In genomic region chr7:88230646-88231045, GRCh38 we compare ENCODE assay signal across 31 cellular contexts.
"Had no signal": no experiment of that assay in that cellular context is flagged by ENCODE, and none has a peak within 500 bp of the region (broad histone marks: within the 10 kb centered on the region; RNA-seq: fewer than 3 reads in every experiment).

No MANE protein-coding gene starts in this region.

- H3K27me3 Mint-ChIP-seq: brain; dendritic cell treated with granulocyte-macrophage colony-stimulating factor and Interleukin-4, amounts not matched to agents 40 ng/mL and 50 ng/mL, for 4 days had no signal

- H3K9me3 ChIP-seq: breast epithelium had no signal

- H3K4me3 ChIP-seq: ascending aorta, breast epithelium, cardiac muscle cell, coronary artery, dorsolateral prefrontal cortex had no signal

- ATAC-seq: activated naive CD4-positive, alpha-beta T cell treated with anti-CD3 and anti-CD28 coated beads, Interleukin-2, amount 50 U/mL, for 72 hours; activated T-cell treated with anti-CD3 and anti-CD28 coated beads, Interleukin-2, amount 50 U/mL, for 72 hours; esophagus mucosa; WTC11 had no signal

- FAIRE-seq: frontal cortex had no signal

- DNase-seq: activated CD4-positive, alpha-beta memory T cell treated with anti-CD3 and anti-CD28 coated beads, Interleukin-2, amount 10 ng/mL, durations not matched to agents 7 days and 5 days; activated CD4-positive, alpha-beta T cell treated with anti-CD3 and anti-CD28 coated beads for 1 hour; activated CD4-positive, alpha-beta T cell treated with anti-CD3 and anti-CD28 coated beads for 4 hours; activated CD4-positive, alpha-beta T cell treated with anti-CD3 and anti-CD28 coated beads, Interleukin-2, amount 10 ng/mL, durations not matched to agents 7 days and 5 days; activated CD4-positive, alpha-beta T cell treated with anti-CD3 and anti-CD28 coated beads, Interleukin-2, amount 50 U/mL, for 4 hours; activated CD8-positive, alpha-beta memory T cell treated with anti-CD3 and anti-CD28 coated beads, Interleukin-2, amount 50 U/mL, for 48 hours; activated gamma-delta T cell; activated naive CD4-positive, alpha-beta T cell; activated naive CD4-positive, alpha-beta T cell treated with anti-CD3 and anti-CD28 coated beads, Interleukin-2, amount 10 ng/mL, durations not matched to agents 7 days and 5 days; activated naive CD8-positive, alpha-beta T cell treated with anti-CD3 and anti-CD28 coated beads, Interleukin-2, amount 10 ng/mL, durations not matched to agents 7 days and 5 days; activated T-cell treated with anti-CD3 and anti-CD28 coated beads for 4 hours; activated T-cell treated with anti-CD3 and anti-CD28 coated beads, Interleukin-2, amount 50 U/mL, for 24 hours; activated T-cell treated with anti-CD3 and anti-CD28 coated beads, Interleukin-2, amount 50 U/mL, for 72 hours; central memory CD4-positive, alpha-beta T cell; cerebellar nuclear complex; dorsolateral prefrontal cortex; effector memory CD4-positive, alpha-beta T cell; endodermal cell; foreskin fibroblast; T-helper 2 cell had no signal

- H3K27ac Mint-ChIP-seq: activated CD4-positive, alpha-beta memory T cell treated with anti-CD3 and anti-CD28 coated beads, Interleukin-2, amount 10 ng/mL, durations not matched to agents 7 days and 5 days; activated CD4-positive, alpha-beta T cell treated with anti-CD3 and anti-CD28 coated beads, Interleukin-2, amount 10 ng/mL, durations not matched to agents 7 days and 5 days; activated naive CD4-positive, alpha-beta T cell treated with anti-CD3 and anti-CD28 coated beads, Interleukin-2, amount 10 ng/mL, durations not matched to agents 7 days and 5 days; activated naive CD4-positive, alpha-beta T cell treated with anti-CD3 and anti-CD28 coated beads, Interleukin-2, amount 50 U/mL, for 72 hours; activated naive CD8-positive, alpha-beta T cell treated with anti-CD3 and anti-CD28 coated beads, Interleukin-2, amount 10 ng/mL, durations not matched to agents 7 days and 5 days; activated T-cell treated with anti-CD3 and anti-CD28 coated beads, Interleukin-2, amount 50 U/mL, for 24 hours; activated T-cell treated with anti-CD3 and anti-CD28 coated beads, Interleukin-2, amount 50 U/mL, for 72 hours; brain; dendritic cell treated with granulocyte-macrophage colony-stimulating factor and Interleukin-4, amounts not matched to agents 40 ng/mL and 50 ng/mL, for 4 days; endodermal cell; WTC11 had no signal

- H3K27ac ChIP-seq: ascending aorta, breast epithelium, cardiac muscle cell, coronary artery, dorsolateral prefrontal cortex, VCaP had no signal

- H3K9me3 Mint-ChIP-seq: activated CD4-positive, alpha-beta memory T cell treated with anti-CD3 and anti-CD28 coated beads, Interleukin-2, amount 10 ng/mL, durations not matched to agents 7 days and 5 days; activated CD4-positive, alpha-beta T cell treated with anti-CD3 and anti-CD28 coated beads, Interleukin-2, amount 10 ng/mL, durations not matched to agents 7 days and 5 days; activated naive CD4-positive, alpha-beta T cell treated with anti-CD3 and anti-CD28 coated beads, Interleukin-2, amount 10 ng/mL, durations not matched to agents 7 days and 5 days; activated naive CD4-positive, alpha-beta T cell treated with anti-CD3 and anti-CD28 coated beads, Interleukin-2, amount 50 U/mL, for 72 hours; activated naive CD8-positive, alpha-beta T cell treated with anti-CD3 and anti-CD28 coated beads, Interleukin-2, amount 10 ng/mL, durations not matched to agents 7 days and 5 days; dendritic cell treated with granulocyte-macrophage colony-stimulating factor and Interleukin-4, amounts not matched to agents 40 ng/mL and 50 ng/mL, for 4 days; endodermal cell; WTC11 had no signal

- H3K27me3 ChIP-seq: ascending aorta, breast epithelium, cardiac muscle cell, dorsolateral prefrontal cortex had no signal

- H3K36me3 Mint-ChIP-seq: activated naive CD4-positive, alpha-beta T cell treated with anti-CD3 and anti-CD28 coated beads, Interleukin-2, amount 10 ng/mL, durations not matched to agents 7 days and 5 days; activated naive CD8-positive, alpha-beta T cell treated with anti-CD3 and anti-CD28 coated beads, Interleukin-2, amount 10 ng/mL, durations not matched to agents 7 days and 5 days; brain; WTC11 had no signal

- H3K4me3 Mint-ChIP-seq: activated CD4-positive, alpha-beta memory T cell treated with anti-CD3 and anti-CD28 coated beads, Interleukin-2, amount 10 ng/mL, durations not matched to agents 7 days and 5 days; activated CD4-positive, alpha-beta T cell treated with anti-CD3 and anti-CD28 coated beads, Interleukin-2, amount 10 ng/mL, durations not matched to agents 7 days and 5 days; activated naive CD4-positive, alpha-beta T cell treated with anti-CD3 and anti-CD28 coated beads, Interleukin-2, amount 10 ng/mL, durations not matched to agents 7 days and 5 days; activated naive CD8-positive, alpha-beta T cell treated with anti-CD3 and anti-CD28 coated beads, Interleukin-2, amount 10 ng/mL, durations not matched to agents 7 days and 5 days; activated T-cell treated with anti-CD3 and anti-CD28 coated beads, Interleukin-2, amount 50 U/mL, for 24 hours; activated T-cell treated with anti-CD3 and anti-CD28 coated beads, Interleukin-2, amount 50 U/mL, for 72 hours; dendritic cell treated with granulocyte-macrophage colony-stimulating factor and Interleukin-4, amounts not matched to agents 40 ng/mL and 50 ng/mL, for 4 days; endodermal cell; WTC11 had no signal

- H3K4me1 ChIP-seq: ascending aorta, breast epithelium had no signal

- H3K36me3 ChIP-seq: ascending aorta, breast epithelium, cardiac muscle cell had no signal

- H3K4me1 Mint-ChIP-seq: activated CD4-positive, alpha-beta memory T cell treated with anti-CD3 and anti-CD28 coated beads, Interleukin-2, amount 10 ng/mL, durations not matched to agents 7 days and 5 days; activated CD4-positive, alpha-beta T cell treated with anti-CD3 and anti-CD28 coated beads, Interleukin-2, amount 10 ng/mL, durations not matched to agents 7 days and 5 days; activated naive CD4-positive, alpha-beta T cell treated with anti-CD3 and anti-CD28 coated beads, Interleukin-2, amount 10 ng/mL, durations not matched to agents 7 days and 5 days; brain; endodermal cell had no signal
